In the genomic region with DNA sequence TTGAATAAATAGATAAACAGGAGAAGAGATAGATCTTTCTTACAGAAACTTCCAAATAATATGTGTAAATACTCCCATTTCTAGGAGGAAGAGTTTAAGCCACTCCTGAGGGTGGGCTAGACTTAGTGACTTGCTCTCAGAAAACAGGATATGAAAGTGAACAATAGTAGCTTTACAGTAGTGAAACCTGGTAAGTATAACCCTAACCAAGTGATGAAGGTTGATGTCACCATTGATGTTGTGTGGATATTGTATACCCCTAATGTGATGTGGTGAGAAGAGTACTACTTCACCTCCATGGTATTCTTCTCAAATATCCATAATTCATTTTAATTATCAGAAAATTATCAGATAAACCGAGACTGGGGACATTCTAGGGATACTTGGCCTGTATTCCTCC, we compare ENCODE assay signal across 16 cellular contexts. TPM values are rescaled to one million over a fixed set of nuclear protein-coding genes. Genes with fewer than 3 reads are reported as not detected.
DNase-seq lines count a peak whose midpoint lies in the region; ATAC-seq and TF ChIP-seq lines count a peak whose summit lies in the region.
"Had no signal": no experiment of that assay in that cellular context is flagged by ENCODE, and none has a peak within 500 bp of the region (broad histone marks: within the 10 kb centered on the region; RNA-seq: fewer than 3 reads in every experiment).

No MANE protein-coding gene starts in this region.

- no peak for TF ChIP-seq CTCF in colonic mucosa (IDR thresholded peaks at IDR 0.05)
- no peak for TF ChIP-seq CTCF in H9 (conservative IDR thresholded peaks at IDR 0.05)
- no peak for TF ChIP-seq CTCF in stomach (IDR thresholded peaks at IDR 0.05)

- H2BK15ac ChIP-seq in H9 (ENCODE audit: low read depth, low read length), result no peak overlapping the region

- H3K27me3 Mint-ChIP-seq in H9 (ENCODE audit: low read depth), result no peaks in the 10 kb centered on the region

- no peaks in the 10 kb centered on the region for H3K79me2 ChIP-seq in H9 (ENCODE audit: insufficient read depth, low read length)

- no CpG with 5 or more reads among the region's 1 CpG for WGBS in H9 (ENCODE audit: extremely low coverage, insufficient read length, low lambda C conversion rate)
- whole genome bisulfite sequencing in stomach, 5 donors, result 17 to 59% (median 35%) methylated on average over 1 of the region's 1 CpG

- H4K20me1 ChIP-seq in H9 (ENCODE audit: control insufficient read depth, insufficient read depth, insufficient read length), result no peaks in the 10 kb centered on the region

- no peak overlapping the region for H3K4me3 Mint-ChIP-seq in H9
- H3K4me3 Mint-ChIP-seq: mesothelial cell of epicardium had no signal

- H3K79me1 ChIP-seq in H9 (ENCODE audit: insufficient read depth, low read depth, low read length, poor library complexity, severe bottlenecking), result no peaks in the 10 kb centered on the region

- peak; percentile 85 for ATAC-seq in GM19035 (IDR thresholded peaks at IDR 0.05; ENCODE audit: unreplicated experiment)
- ATAC-seq in GM21737 (IDR thresholded peaks at IDR 0.05; ENCODE audit: unreplicated experiment), result peak; percentile 94
- peak; percentile 90 for ATAC-seq in HG03196 (IDR thresholded peaks at IDR 0.05; ENCODE audit: unreplicated experiment)
- ATAC-seq: heart left ventricle, PC-3 had no signal

- H4K5ac ChIP-seq in H9 (ENCODE audit: insufficient read length, low read depth, low read length), result no peak overlapping the region

- H3K4me1 ChIP-seq in colonic mucosa (no peaks in the 10 kb centered on the region), H9 (ENCODE audit: insufficient read depth, low read length) (no peaks in the 10 kb centered on the region; the same call in 1 of the 2 replicates), stomach (no peaks in the 10 kb centered on the region)
- H3K4me1 ChIP-seq: sigmoid colon had no signal

- no peak overlapping the region for H3K27ac Mint-ChIP-seq in H9
- H3K27ac Mint-ChIP-seq: mesothelial cell of epicardium had no signal

- peaks cover 0 to 3% of the 10 kb centered on the region in 2 experiments; a peak in 2 of 5 replicates for H3K9me3 Mint-ChIP-seq in H9

- H4K8ac ChIP-seq in H9 (replicated peaks; ENCODE audit: insufficient read length, low read depth, low read length), result no peak overlapping the region

- H2AFZ ChIP-seq in H9 (ENCODE audit: low read length), result no peak overlapping the region

- no peaks in the 10 kb centered on the region; a peak in 1 of 7 replicates for H3K36me3 Mint-ChIP-seq in H9 (ENCODE audit: insufficient read depth in 1 of 3, low read depth in 3 of 3)

- H2AK5ac ChIP-seq in H9 (ENCODE audit: insufficient read length, low read length), result no peak overlapping the region

- H3T11ph ChIP-seq in H9 (ENCODE audit: low read length), result no peak overlapping the region

- no peak overlapping the region for H3K4me3 ChIP-seq in colonic mucosa
- H3K4me3 ChIP-seq in stomach, result no peak overlapping the region
- H3K4me3 ChIP-seq: heart left ventricle, sigmoid colon had no signal

- no peak overlapping the region for H3K14ac ChIP-seq in H9 (ENCODE audit: insufficient read depth, low read length)

- TF ChIP-seq EP300 in stomach (IDR thresholded peaks at IDR 0.05), result no peak

- H2BK5ac ChIP-seq in H9 (ENCODE audit: insufficient read length, low read length), result no peak overlapping the region

- peak; percentile 3 for DNase-seq in germinal center (ENCODE audit: low spot score)
- DNase-seq in colonic mucosa, result no peak
- no peak for DNase-seq in COR-L47 (lab: John Stamatoyannopoulos, UW)
- DNase-seq in H9, result no peak
- DNase-seq in stomach, result no peak
- DNase-seq: activated effector memory CD4-positive, alpha-beta T cell treated with anti-CD3 and anti-CD28 coated beads, Interleukin-2, amount 50 U/mL, for 16 hours; heart left ventricle; NCI-H1436 treated with DMSO at 0.1 percent for 48 hours; PC-3; sigmoid colon; WERI-Rb-1 had no signal

- H3K56ac ChIP-seq in H9 (ENCODE audit: insufficient read length, low read depth, low read length), result no peak overlapping the region

- H2BK12ac ChIP-seq in H9 (ENCODE audit: insufficient read length, low read depth, low read length), result no peak overlapping the region

- no peak overlapping the region for H2BK20ac ChIP-seq in H9 (ENCODE audit: low read depth, low read length, poor library complexity, severe bottlenecking)

- H3K9me3 ChIP-seq in colonic mucosa, result no peaks in the 10 kb centered on the region
- H3K9me3 ChIP-seq in H9 (ENCODE audit: control insufficient read depth, low read depth, low read length), result no peaks in the 10 kb centered on the region
- H3K9me3 ChIP-seq in stomach, result no peaks in the 10 kb centered on the region
- H3K9me3 ChIP-seq: heart left ventricle, sigmoid colon had no signal

- no peaks in the 10 kb centered on the region for H3K27me3 ChIP-seq in colonic mucosa
- H3K27me3 ChIP-seq in H9 (ENCODE audit: insufficient read depth, low read length), result no peaks in the 10 kb centered on the region
- no peaks in the 10 kb centered on the region for H3K27me3 ChIP-seq in stomach
- H3K27me3 ChIP-seq: heart left ventricle, sigmoid colon had no signal

- peaks cover 3 to 6% of the 10 kb centered on the region in 2 experiments; a peak in 3 of 4 replicates for H3K4me1 Mint-ChIP-seq in H9

- no peaks in the 10 kb centered on the region for H3K23me2 ChIP-seq in H9 (ENCODE audit: insufficient read length, low read depth, low read length, poor library complexity, severe bottlenecking)

- intact Hi-C loops in colonic mucosa (cut with DNase I), result no loop called here
- intact Hi-C loops in stomach (cut with DNase I; ENCODE audit: low total_unique reads), result no loop called here

- no peak overlapping the region for H4K91ac ChIP-seq in H9 (ENCODE audit: insufficient read length, low read depth, low read length)

- H2BK120ac ChIP-seq in H9 (ENCODE audit: low read depth, low read length, poor library complexity, severe bottlenecking), result no peak overlapping the region

- H3K9ac ChIP-seq in colonic mucosa (ENCODE audit: low read depth in 2 of 2, low read length in 2 of 2), result no peak overlapping the region
- no peak overlapping the region for H3K9ac ChIP-seq in H9 (ENCODE audit: extremely low read depth, insufficient read length, low read length)

- H3K4ac ChIP-seq in H9 (ENCODE audit: low read depth, low read length), result no peak overlapping the region

- H3K27ac ChIP-seq in colonic mucosa (no peak overlapping the region), H9 (ENCODE audit: insufficient read length, low read depth, low read length) (no peak overlapping the region), stomach (no peak overlapping the region)
- H3K27ac ChIP-seq: heart left ventricle, HL-60, sigmoid colon, WERI-Rb-1 had no signal

- H3K18ac ChIP-seq in H9 (ENCODE audit: insufficient read length, low read depth, low read length), result no peak overlapping the region

- H3K36me3 ChIP-seq in colonic mucosa (no peaks in the 10 kb centered on the region), stomach (no peaks in the 10 kb centered on the region)
- H3K36me3 ChIP-seq: heart left ventricle, sigmoid colon, WERI-Rb-1 had no signal

- H3K4me2 ChIP-seq in H9 (ENCODE audit: insufficient read depth, insufficient read length, low read length), result no peak overlapping the region

- TF ChIP-seq POLR2A in stomach (IDR thresholded peaks at IDR 0.05), result no peak

- no peak overlapping the region for H3K23ac ChIP-seq in H9 (ENCODE audit: insufficient read length, low read depth, low read length)

RNA-seq across cellular contexts. Expression of gene AKAP6, which starts 20.9 kb away (rescaled TPM):
- total RNA-seq in colonic mucosa (10 to 100 TPM in 1 of 2 donors, 1 to 10 TPM in 1; 1.3 to 10.3 TPM), H9 (2021) (1.1 and 1.3 TPM in 2 replicates), stomach (100 to 1,000 TPM in 1 of 5 donors, 10 to 100 TPM in 1, 1 to 10 TPM in 3; 3.2 to 132 (median 3.5) TPM)
- 1 to 10 TPM in 1 of 3 donors, under 1 TPM in 2; 0.15 to 1.4 (median 0.31) TPM for polyA plus RNA-seq in stomach
